Comparison of ENCODE assay signal across 8 cellular contexts in genomic region chr5:88675758-88676636, GRCh38.
DNase-seq lines count a peak whose midpoint lies in the region; ATAC-seq lines count a peak whose summit lies in the region.

No MANE protein-coding gene starts in this region.

- peak overlapping the region; percentile 69; the same call in 1 of the 2 replicates for H3K27ac ChIP-seq in HUES64 (ENCODE audit: low read depth, low read length)
- H3K27ac ChIP-seq in mesodermal cell (ENCODE audit: low read depth, low read length, severe bottlenecking), result no peak overlapping the region
- H3K27ac ChIP-seq in urinary bladder (ENCODE audit: low read depth), result no peak overlapping the region

- H3K9ac ChIP-seq in HUES64 (ENCODE audit: low read depth, low read length), result no peak overlapping the region

- H3K36me3 ChIP-seq in HUES64 (ENCODE audit: insufficient read depth, low read length) (no peaks in the 10 kb centered on the region), mesodermal cell (ENCODE audit: control insufficient read depth, insufficient read depth, low read length) (no peaks in the 10 kb centered on the region), urinary bladder (ENCODE audit: insufficient read depth) (no peaks in the 10 kb centered on the region)

- H3K27me3 ChIP-seq in HUES64 (ENCODE audit: insufficient read depth, low read length), result peaks cover 99% of the 10 kb centered on the region

- peak; percentile 48 for DNase-seq in DMS153 treated with DMSO at 0.1 percent for 48 hours (lab: John Stamatoyannopoulos, UW; ENCODE audit: unreplicated experiment)
- DNase-seq in RPMI8226, result peak; percentile 94
- DNase-seq in dermis blood vessel endothelial cell, result peak; percentile 48
- no peak for DNase-seq in effector CD4-positive, alpha-beta T cell

- ATAC-seq in GM21390 (IDR thresholded peaks at IDR 0.05; ENCODE audit: unreplicated experiment), result peak; percentile 37

- under 1% methylated on average over 47 of the region's 52 CpGs for WGBS in HUES64
- WGBS in mesodermal cell (ENCODE audit: insufficient coverage in 2 of 2), 2 experiments, result 0 to 1% methylated on average over 32 to 40 of the region's 52 CpGs
- WGBS in urinary bladder, result 2% methylated on average over 52 of the region's 52 CpGs

- H3K4me3 ChIP-seq in HUES64 (ENCODE audit: low read length) (peak overlapping the region; percentile 56), mesodermal cell (ENCODE audit: extremely low read depth, insufficient read depth, low read length, poor library complexity, severe bottlenecking) (peak overlapping the region; percentile 25), urinary bladder (ENCODE audit: low read depth, low read length) (peak overlapping the region; percentile 5)

- H3K4me1 ChIP-seq in HUES64 (ENCODE audit: insufficient read depth, low read length) (peaks cover 41% of the 10 kb centered on the region), mesodermal cell (ENCODE audit: control insufficient read depth, insufficient read depth, low read length, poor library complexity, severe bottlenecking) (no peaks in the 10 kb centered on the region), urinary bladder (ENCODE audit: insufficient read depth) (peaks cover 5% of the 10 kb centered on the region)

- H3K9me3 ChIP-seq in HUES64 (ENCODE audit: insufficient read depth, low read depth, low read length) (no peaks in the 10 kb centered on the region), mesodermal cell (ENCODE audit: control insufficient read depth, low read length) (no peaks in the 10 kb centered on the region)

Comparison
In these comparisons a context has a peak if more than half of its experiments do, and no peak if none do; other contexts are left out.
1. H3K4me3 ChIP-seq: peak in every context shown above with its lines; median percentile 56 in HUES64; 25 in mesodermal cell; 5 in urinary bladder.